Comparison of ENCODE assay signal across 16 cellular contexts in the genomic region with DNA sequence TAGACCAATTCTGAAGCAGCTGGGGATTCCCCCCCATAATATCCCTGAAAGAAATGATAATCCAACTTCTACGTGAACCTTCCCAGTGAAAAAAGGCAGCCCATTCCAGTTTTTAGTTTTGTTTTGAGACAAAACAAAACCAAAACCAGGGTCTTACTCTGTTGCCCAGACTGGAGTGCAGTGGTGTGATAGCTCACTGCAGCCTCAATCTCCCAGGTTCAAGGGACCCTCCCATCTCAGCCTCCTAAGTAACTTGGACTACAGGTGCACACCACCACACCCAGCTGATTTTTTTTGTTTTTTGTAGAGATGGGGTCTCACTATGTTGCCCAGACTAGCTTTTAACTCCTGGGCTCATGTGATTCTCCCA. TPM values are rescaled to one million over a fixed set of nuclear protein-coding genes. Genes with fewer than 3 reads are reported as not detected.
DNase-seq lines count a peak whose midpoint lies in the region; ATAC-seq, FAIRE-seq and TF ChIP-seq lines count a peak whose summit lies in the region.
"Had no signal": no experiment of that assay in that cellular context is flagged by ENCODE, and none has a peak within 500 bp of the region (broad histone marks: within the 10 kb centered on the region; RNA-seq: fewer than 3 reads in every experiment).

No MANE protein-coding gene starts in this region.

- CTCF ChIA-PET in CD4-positive, alpha-beta T cell (lab: Charles Lee): interaction anchor here (0.7 to 1.8 kb wide), 3 partner anchors 15 to 433 kb away, joined by 3 to 4 read pairs (median 3); no protein-coding TSS in a partner anchor
- CTCF ChIA-PET in WTC11 (lab: Charles Lee): interaction anchor here (0.6 kb wide), 1 partner anchor 274 kb away, joined by 3 read pairs; no protein-coding TSS in a partner anchor

- peak overlapping the region; percentile 48 for H3K4me3 Mint-ChIP-seq in CD4-positive, alpha-beta T cell
- H3K4me3 Mint-ChIP-seq in WTC11: no peak overlapping the region
- H3K4me3 Mint-ChIP-seq: activated naive CD4-positive, alpha-beta T cell treated with anti-CD3 and anti-CD28 coated beads, Interleukin-2, amount 50 U/mL, for 24 hours had no signal

- no peak overlapping the region for H3K27ac Mint-ChIP-seq in CD4-positive, alpha-beta T cell
- H3K27ac Mint-ChIP-seq in WTC11: no peak overlapping the region
- H3K27ac Mint-ChIP-seq: activated naive CD4-positive, alpha-beta T cell treated with anti-CD3 and anti-CD28 coated beads, Interleukin-2, amount 50 U/mL, for 24 hours had no signal

- H3K4me1 ChIP-seq in mucosa of stomach (ENCODE audit: control insufficient read depth, insufficient read depth, low read length): peaks cover 41% of the 10 kb centered on the region

- peak overlapping the region; percentile 48 for H3K9ac ChIP-seq in mucosa of stomach (ENCODE audit: low read length)

- peaks cover 6% of the 10 kb centered on the region for H3K4me1 Mint-ChIP-seq in CD4-positive, alpha-beta T cell (ENCODE audit: low read depth)
- no peaks in the 10 kb centered on the region for H3K4me1 Mint-ChIP-seq in WTC11
- H3K4me1 Mint-ChIP-seq: activated naive CD4-positive, alpha-beta T cell treated with anti-CD3 and anti-CD28 coated beads, Interleukin-2, amount 50 U/mL, for 24 hours had no signal

- no peaks in the 10 kb centered on the region for H3K9me3 Mint-ChIP-seq in CD4-positive, alpha-beta T cell
- peaks cover 9% of the 10 kb centered on the region for H3K9me3 Mint-ChIP-seq in WTC11
- H3K9me3 Mint-ChIP-seq: activated naive CD4-positive, alpha-beta T cell treated with anti-CD3 and anti-CD28 coated beads, Interleukin-2, amount 50 U/mL, for 24 hours had no signal

- ATAC-seq in CD4-positive, alpha-beta T cell (ENCODE audit: poor library complexity): peak; percentile 34
- ATAC-seq in WTC11: no peak
- ATAC-seq in GM21367 (IDR thresholded peaks at IDR 0.05; ENCODE audit: unreplicated experiment): no peak

- H3K36me3 ChIP-seq in mucosa of stomach (ENCODE audit: control insufficient read depth, insufficient read depth, low read length): no peaks in the 10 kb centered on the region

- intact Hi-C loops in CD4-positive, alpha-beta T cell (cut with DNase I, micrococcal nuclease): loop anchor here (1.0 to 5.0 kb wide), 2 partner anchors 273 to 881 kb away; no protein-coding TSS in a partner anchor

- no peak for DNase-seq in CD4-positive, alpha-beta T cell
- DNase-seq in GM12892 (ENCODE audit: insufficient read length) (no peak), WTC11 (ENCODE audit: low spot score) (no peak), HUDEP-2 (lab: John Stamatoyannopoulos, UW; ENCODE audit: unreplicated experiment in 76 of 76) (no peak), substantia nigra (lab: John Stamatoyannopoulos, UW) (no peak), GM12891 (ENCODE audit: insufficient read length, low spot score) (no peak)

- TF ChIP-seq CTCF in CD4-positive, alpha-beta T cell (IDR thresholded peaks at IDR 0.05): peak; percentile 48
- TF ChIP-seq CTCF in WTC11 (IDR thresholded peaks at IDR 0.05): 0 out of 2 replicates have a peak, but pooled peaks have one; percentile 6

- peak; percentile 40 for FAIRE-seq in GM12892 (lab: Jason Lieb, UNC)
- FAIRE-seq in GM12891 (lab: Jason Lieb, UNC): no peak

- no peaks in the 10 kb centered on the region for H3K36me3 Mint-ChIP-seq in CD4-positive, alpha-beta T cell (ENCODE audit: low read depth)
- H3K36me3 Mint-ChIP-seq in WTC11: peaks cover 3% of the 10 kb centered on the region; the same call in 1 of the 2 replicates
- H3K36me3 Mint-ChIP-seq: activated naive CD4-positive, alpha-beta T cell treated with anti-CD3 and anti-CD28 coated beads, Interleukin-2, amount 50 U/mL, for 24 hours had no signal

- TF ChIP-seq POLR2A in GM12892 (IDR thresholded peaks at IDR 0.05; ENCODE audit: low read depth, low read length) (no peak), GM12891 (IDR thresholded peaks at IDR 0.05; ENCODE audit: low read depth, low read length) (no peak)

- no peaks in the 10 kb centered on the region for H3K9me3 ChIP-seq in CD4-positive, alpha-beta T cell (ENCODE audit: control insufficient read depth, low read length)
- no peaks in the 10 kb centered on the region for H3K9me3 ChIP-seq in mucosa of stomach (ENCODE audit: control insufficient read depth, low read length)

- POLR2A ChIA-PET in CD4-positive, alpha-beta T cell (lab: Charles Lee): no interaction called here
- POLR2A ChIA-PET in WTC11 (lab: Charles Lee): no interaction called here

- no peaks in the 10 kb centered on the region for H3K27me3 ChIP-seq in CD4-positive, alpha-beta T cell (ENCODE audit: control insufficient read depth, insufficient read depth, low read length)
- no peaks in the 10 kb centered on the region for H3K27me3 ChIP-seq in mucosa of stomach (ENCODE audit: control insufficient read depth, insufficient read depth, low read length)
- H3K27me3 ChIP-seq: hepatocyte, tibial nerve had no signal

- H3K27ac ChIP-seq in CD4-positive, alpha-beta T cell (ENCODE audit: low read depth, low read length): no peak overlapping the region
- no peak overlapping the region for H3K27ac ChIP-seq in substantia nigra (ENCODE audit: low read depth, low read length, poor library complexity, severe bottlenecking)
- H3K27ac ChIP-seq: hepatocyte had no signal

- H3K27me3 Mint-ChIP-seq in CD4-positive, alpha-beta T cell: peaks cover 14% of the 10 kb centered on the region
- no peaks in the 10 kb centered on the region for H3K27me3 Mint-ChIP-seq in WTC11 (ENCODE audit: low read depth)

- no peak overlapping the region for H3K4me3 ChIP-seq in mucosa of stomach (ENCODE audit: low read length)
- H3K4me3 ChIP-seq: hepatocyte, tibial nerve had no signal

TF ChIP-seq in WTC11, 78 proteins besides CTCF, POLR2A, EP300 and RAD21 (continues in another document):
- TF ChIP-seq, protein P1, sequence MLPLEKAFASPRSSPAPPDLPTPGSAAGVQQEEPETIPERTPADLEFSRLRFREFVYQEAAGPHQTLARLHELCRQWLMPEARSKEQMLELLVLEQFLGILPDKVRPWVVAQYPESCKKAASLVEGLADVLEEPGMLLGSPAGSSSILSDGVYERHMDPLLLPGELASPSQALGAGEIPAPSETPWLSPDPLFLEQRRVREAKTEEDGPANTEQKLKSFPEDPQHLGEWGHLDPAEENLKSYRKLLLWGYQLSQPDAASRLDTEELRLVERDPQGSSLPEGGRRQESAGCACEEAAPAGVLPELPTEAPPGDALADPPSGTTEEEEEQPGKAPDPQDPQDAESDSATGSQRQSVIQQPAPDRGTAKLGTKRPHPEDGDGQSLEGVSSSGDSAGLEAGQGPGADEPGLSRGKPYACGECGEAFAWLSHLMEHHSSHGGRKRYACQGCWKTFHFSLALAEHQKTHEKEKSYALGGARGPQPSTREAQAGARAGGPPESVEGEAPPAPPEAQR (CRISPR knock-in tag; IDR thresholded peaks at IDR 0.05): no peak
- TF ChIP-seq, protein P2, sequence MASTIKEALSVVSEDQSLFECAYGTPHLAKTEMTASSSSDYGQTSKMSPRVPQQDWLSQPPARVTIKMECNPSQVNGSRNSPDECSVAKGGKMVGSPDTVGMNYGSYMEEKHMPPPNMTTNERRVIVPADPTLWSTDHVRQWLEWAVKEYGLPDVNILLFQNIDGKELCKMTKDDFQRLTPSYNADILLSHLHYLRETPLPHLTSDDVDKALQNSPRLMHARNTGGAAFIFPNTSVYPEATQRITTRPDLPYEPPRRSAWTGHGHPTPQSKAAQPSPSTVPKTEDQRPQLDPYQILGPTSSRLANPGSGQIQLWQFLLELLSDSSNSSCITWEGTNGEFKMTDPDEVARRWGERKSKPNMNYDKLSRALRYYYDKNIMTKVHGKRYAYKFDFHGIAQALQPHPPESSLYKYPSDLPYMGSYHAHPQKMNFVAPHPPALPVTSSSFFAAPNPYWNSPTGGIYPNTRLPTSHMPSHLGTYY (CRISPR knock-in tag; IDR thresholded peaks at IDR 0.05): no peak
- TF ChIP-seq ZNF138 (CRISPR knock-in tag; conservative IDR thresholded peaks at IDR 0.05): no peak
- no peak for TF ChIP-seq ZNF416 (CRISPR knock-in tag; IDR thresholded peaks at IDR 0.05)
- TF ChIP-seq ZNF423 (CRISPR knock-in tag; IDR thresholded peaks at IDR 0.05): no peak
- no peak for TF ChIP-seq SMAD4 (CRISPR knock-in tag; IDR thresholded peaks at IDR 0.05)
- no peak for TF ChIP-seq KAT7 (CRISPR knock-in tag; IDR thresholded peaks at IDR 0.05; ENCODE audit: borderline replicate concordance)

TF ChIP-seq in GM12891, 5 proteins besides CTCF, POLR2A, EP300 and RAD21:
- TF ChIP-seq TAF1 (IDR thresholded peaks at IDR 0.05; ENCODE audit: low read depth, low read length) (no peak), POLR2AphosphoS5 (IDR thresholded peaks at IDR 0.05; ENCODE audit: low read depth, low read length) (no peak), PAX5 (IDR thresholded peaks at IDR 0.05; ENCODE audit: insufficient read depth, low read length, severe bottlenecking) (no peak), SPI1 (IDR thresholded peaks at IDR 0.05; ENCODE audit: low read depth, low read length) (no peak), POU2F2 (IDR thresholded peaks at IDR 0.05; ENCODE audit: low read depth, low read length) (no peak)

RNA-seq across cellular contexts. Expression of a gene that starts 12.5 kb away (rescaled TPM):
- total RNA-seq in CD4-positive, alpha-beta T cell: 10 to 100 TPM; 25.3 to 30.4 TPM
- polyA plus RNA-seq in GM12892 (2012; ENCODE audit: missing spikeins): 57.4 TPM
- total RNA-seq in WTC11 (2021): 149 to 160 TPM (median 150 TPM) in 3 replicates
- polyA plus RNA-seq in GM12891 (2012; ENCODE audit: low read depth, missing spikeins): 54.7 TPM

RNA-seq across cellular contexts. Expression of a gene that starts 40.5 kb away (rescaled TPM):
- total RNA-seq in CD4-positive, alpha-beta T cell: not detected
- polyA plus RNA-seq in GM12892 (2012; ENCODE audit: missing spikeins): not detected
- not detected in 3 replicates for total RNA-seq in WTC11 (2021)
- polyA plus RNA-seq in GM12891 (2012; ENCODE audit: low read depth, missing spikeins): 0.13 TPM
- total RNA-seq: Caco-2, cerebellum, esophagus mucosa, lower leg skin, omental fat pad, tibial nerve had no signal
- polyA plus RNA-seq: hepatocyte had no signal
